In the genomic region with DNA sequence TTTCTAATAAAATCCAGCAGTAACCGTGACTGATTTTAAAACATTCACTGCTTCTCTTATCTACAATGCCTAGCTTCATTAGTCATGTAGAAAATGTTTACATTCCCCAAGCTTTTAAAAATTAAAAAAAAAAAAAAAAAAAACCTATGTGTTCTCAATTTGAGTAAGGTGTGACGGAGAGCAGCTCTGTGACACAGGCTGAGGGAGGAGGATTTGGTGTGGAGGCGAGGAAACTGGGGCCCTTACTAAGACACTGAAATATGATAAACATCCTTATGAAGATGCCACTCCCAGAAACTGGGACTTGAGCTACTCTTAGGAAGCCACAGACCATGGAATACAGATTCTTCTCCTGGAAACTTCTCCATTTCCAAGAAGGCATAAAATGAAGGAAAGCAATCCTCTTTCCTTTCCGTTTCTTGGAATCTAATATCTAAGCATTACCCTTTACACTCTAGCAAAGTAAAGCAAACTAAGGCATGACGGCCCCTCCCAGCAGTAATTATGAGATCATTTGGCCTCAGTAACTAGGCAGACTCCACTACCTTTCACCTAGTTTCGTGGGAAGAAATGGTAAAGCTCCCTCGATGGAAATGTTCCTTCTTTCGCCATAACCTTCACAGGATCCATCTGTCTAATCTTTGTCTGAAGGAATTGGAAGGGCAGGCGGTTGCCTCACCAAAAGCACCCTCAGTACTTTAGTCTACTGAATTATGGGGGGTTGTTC, we compare ENCODE assay signal across 9 cellular contexts. TPM values are rescaled to one million over a fixed set of nuclear protein-coding genes. Genes with fewer than 3 reads are reported as not detected.
A peak's percentile ranks its signal among the peaks of the same experiment; 100 is the strongest.
DNase-seq lines count a peak whose midpoint lies in the region; ATAC-seq and TF ChIP-seq lines count a peak whose summit lies in the region.
"Had no signal": no experiment of that assay in that cellular context is flagged by ENCODE, and none has a peak within 500 bp of the region (broad histone marks: within the 10 kb centered on the region; RNA-seq: fewer than 3 reads in every experiment).

No MANE protein-coding gene starts in this region.

- peak; percentile 54 for ATAC-seq in activated CD8-positive, alpha-beta memory T cell treated with anti-CD3 and anti-CD28 coated beads, Interleukin-2, amount 10 ng/mL, durations not matched to agents 7 days and 5 days

- H3K9me3 ChIP-seq in MG63 (no peaks in the 10 kb centered on the region), colonic mucosa (no peaks in the 10 kb centered on the region)

- no peaks in the 10 kb centered on the region for H3K36me3 Mint-ChIP-seq in activated CD8-positive, alpha-beta memory T cell treated with anti-CD3 and anti-CD28 coated beads, Interleukin-2, amount 10 ng/mL, durations not matched to agents 7 days and 5 days

- CTCF ChIA-PET in activated CD8-positive, alpha-beta memory T cell treated with anti-CD3 and anti-CD28 coated beads, Interleukin-2, amount 10 ng/mL, durations not matched to agents 7 days and 5 days (lab: Charles Lee), result interaction anchor here (0.8 to 1.3 kb wide), 2 partner anchors 23 to 29 kb away, joined by 3 to 5 read pairs; a partner anchor contains a TSS

- peak overlapping the region; percentile 79 for H3K27ac ChIP-seq in colonic mucosa

- peak overlapping the region in 1 of 2 donors; percentile 74 for H3K9ac ChIP-seq in colonic mucosa (ENCODE audit: low read depth in 2 of 2, low read length in 2 of 2)

- peak overlapping the region; percentile 30 for H3K4me3 Mint-ChIP-seq in activated CD8-positive, alpha-beta memory T cell treated with anti-CD3 and anti-CD28 coated beads, Interleukin-2, amount 10 ng/mL, durations not matched to agents 7 days and 5 days
- H3K4me3 Mint-ChIP-seq: B cell had no signal

- intact Hi-C loops in colonic mucosa (cut with DNase I), result no loop called here

- in situ Hi-C loops in G401 (cut with HindIII; ENCODE audit: low sequenced_read_pairs), result no loop called here

- DNase-seq in activated CD8-positive, alpha-beta memory T cell treated with anti-CD3 and anti-CD28 coated beads, Interleukin-2, amount 10 ng/mL, durations not matched to agents 7 days and 5 days, result peak; percentile 73
- DNase-seq in activated CD8-positive, alpha-beta memory T cell treated with anti-CD3 and anti-CD28 coated beads, Interleukin-2, amount 50 U/mL, for 4 hours, result no peak
- peak; percentile 53 for DNase-seq in MG63
- DNase-seq in colonic mucosa, result peak; percentile 63
- DNase-seq in stimulated activated CD4-positive, alpha-beta T cell treated with anti-CD3 and anti-CD28 coated beads, Interleukin-4, amount 100 ng/mL, for 24 hours, result peak; percentile 68
- DNase-seq in G401 (ENCODE audit: low spot score), result no peak
- DNase-seq in activated CD8-positive, alpha-beta memory T cell treated with anti-CD3 and anti-CD28 coated beads, Interleukin-2, amount 50 U/mL, for 48 hours, result no peak
- DNase-seq in medulla oblongata (ENCODE audit: extremely low spot score), result no peak

- peak overlapping the region; percentile 78 for H3K27ac Mint-ChIP-seq in activated CD8-positive, alpha-beta memory T cell treated with anti-CD3 and anti-CD28 coated beads, Interleukin-2, amount 10 ng/mL, durations not matched to agents 7 days and 5 days
- H3K27ac Mint-ChIP-seq: B cell had no signal

- no peak for TF ChIP-seq CTCF in colonic mucosa (IDR thresholded peaks at IDR 0.05)

- H3K36me3 ChIP-seq in MG63, result no peaks in the 10 kb centered on the region
- H3K36me3 ChIP-seq in colonic mucosa, result no peaks in the 10 kb centered on the region

- H3K9me3 Mint-ChIP-seq in activated CD8-positive, alpha-beta memory T cell treated with anti-CD3 and anti-CD28 coated beads, Interleukin-2, amount 10 ng/mL, durations not matched to agents 7 days and 5 days (ENCODE audit: low read depth), result no peaks in the 10 kb centered on the region

- no peak overlapping the region for H3K4me3 ChIP-seq in MG63
- H3K4me3 ChIP-seq in colonic mucosa, result no peak overlapping the region

- H3K27me3 ChIP-seq in MG63 (no peaks in the 10 kb centered on the region), colonic mucosa (no peaks in the 10 kb centered on the region)

- H3K4me1 ChIP-seq in colonic mucosa, result no peaks in the 10 kb centered on the region

- peaks cover 72% of the 10 kb centered on the region for H3K4me1 Mint-ChIP-seq in activated CD8-positive, alpha-beta memory T cell treated with anti-CD3 and anti-CD28 coated beads, Interleukin-2, amount 10 ng/mL, durations not matched to agents 7 days and 5 days

- no peaks in the 10 kb centered on the region for H3K27me3 Mint-ChIP-seq in activated CD8-positive, alpha-beta memory T cell treated with anti-CD3 and anti-CD28 coated beads, Interleukin-2, amount 10 ng/mL, durations not matched to agents 7 days and 5 days
- H3K27me3 Mint-ChIP-seq: B cell had no signal

RNA-seq across cellular contexts. Expression of a gene that starts 23.5 kb away (rescaled TPM):
- total RNA-seq in activated CD8-positive, alpha-beta memory T cell treated with anti-CD3 and anti-CD28 coated beads, Interleukin-2, amount 10 ng/mL, durations not matched to agents 7 days and 5 days, result 1 to 10 TPM; 4.3 to 7.2 TPM
- total RNA-seq in MG63 (2014; rRNA removed; shearing (Covaris generic); ENCODE audit: low replicate concordance), result 6.2 and 30.3 TPM in 2 replicates
- 10 to 100 TPM; 30.9 to 60.4 TPM for total RNA-seq in colonic mucosa
- 0.31 and 3.7 TPM in 2 replicates for total RNA-seq in G401 (2014; rRNA removed; shearing (Covaris generic))

Comparison
In these comparisons a context has a peak if more than half of its experiments do, and no peak if none do; other contexts are left out.
1. DNase-seq: peak in activated CD8-positive, alpha-beta memory T cell treated with anti-CD3 and anti-CD28 coated beads, Interleukin-2, amount 10 ng/mL, durations not matched to agents 7 days and 5 days (single experiment), MG63 (single experiment), colonic mucosa (single experiment) and stimulated activated CD4-positive, alpha-beta T cell treated with anti-CD3 and anti-CD28 coated beads, Interleukin-4, amount 100 ng/mL, for 24 hours (single experiment); none in activated CD8-positive, alpha-beta memory T cell treated with anti-CD3 and anti-CD28 coated beads, Interleukin-2, amount 50 U/mL, for 4 hours (single experiment), G401 (single experiment), activated CD8-positive, alpha-beta memory T cell treated with anti-CD3 and anti-CD28 coated beads, Interleukin-2, amount 50 U/mL, for 48 hours (single experiment) and medulla oblongata (single experiment).